15 cellular contexts compared by ENCODE assay signal in genomic region chr2:45380131-45380836, GRCh38.
DNase-seq lines count a peak whose midpoint lies in the region; ATAC-seq and TF ChIP-seq lines count a peak whose summit lies in the region.
"Had no signal": no experiment of that assay in that cellular context is flagged by ENCODE, and none has a peak within 500 bp of the region (broad histone marks: within the 10 kb centered on the region; RNA-seq: fewer than 3 reads in every experiment).

No MANE protein-coding gene starts in this region.

- no peak overlapping the region for H3K27ac ChIP-seq in colonic mucosa
- H3K27ac ChIP-seq in mesenchymal stem cell (ENCODE audit: low read length, poor library complexity, severe bottlenecking), result peak overlapping the region; percentile 59
- no peak overlapping the region for H3K27ac ChIP-seq in caudate nucleus (ENCODE audit: low read depth, low read length)
- H3K27ac ChIP-seq: BLaER1, SJCRH30 had no signal

- H3K18ac ChIP-seq in mesenchymal stem cell (ENCODE audit: low read depth in 1 of 2, low read length in 2 of 2), result no peak overlapping the region

- H3K79me1 ChIP-seq in mesenchymal stem cell (replicated peaks; ENCODE audit: low read length, poor library complexity, severe bottlenecking), result no peaks in the 10 kb centered on the region

- no peak overlapping the region for H3K23ac ChIP-seq in mesenchymal stem cell (ENCODE audit: low read length in 2 of 2)

- no peak overlapping the region for H4K8ac ChIP-seq in mesenchymal stem cell (ENCODE audit: low read length)

- no peaks in the 10 kb centered on the region for H3K36me3 ChIP-seq in colonic mucosa
- H3K36me3 ChIP-seq in mesenchymal stem cell (ENCODE audit: control insufficient read depth in 1 of 2, insufficient read depth in 2 of 2, low read depth in 1 of 2, low read length in 2 of 2), result no peaks in the 10 kb centered on the region
- H3K36me3 ChIP-seq: BLaER1, SJCRH30 had no signal

- H3K9me3 ChIP-seq in colonic mucosa, result no peaks in the 10 kb centered on the region
- H3K9me3 ChIP-seq in mesenchymal stem cell (ENCODE audit: control insufficient read depth, low read length), result no peaks in the 10 kb centered on the region
- H3K9me3 ChIP-seq: SJCRH30 had no signal

- H2AK5ac ChIP-seq in mesenchymal stem cell (ENCODE audit: low read length, severe bottlenecking), result peak overlapping the region; percentile 23

- peaks cover 3% of the 10 kb centered on the region for H3K4me1 ChIP-seq in colonic mucosa
- peaks cover 3% of the 10 kb centered on the region for H3K4me1 ChIP-seq in mesenchymal stem cell (ENCODE audit: control insufficient read depth, insufficient read depth, low read depth, low read length)
- H3K4me1 ChIP-seq: BLaER1 had no signal

- no peak for ATAC-seq in HG03175 (IDR thresholded peaks at IDR 0.05; ENCODE audit: unreplicated experiment)
- ATAC-seq: natural killer cell had no signal

- H3K4me2 ChIP-seq in mesenchymal stem cell (ENCODE audit: low read length, poor library complexity, severe bottlenecking), result no peak overlapping the region
- H3K4me2 ChIP-seq: BLaER1 had no signal

- no peak overlapping the region for H2BK5ac ChIP-seq in mesenchymal stem cell (ENCODE audit: low read depth, low read length, poor library complexity, severe bottlenecking)

- in situ Hi-C loops in GM13976 (cut with MboI; ENCODE audit: low sequenced_read_pairs, unreplicated experiment), result no loop called here

- H2BK15ac ChIP-seq in mesenchymal stem cell (ENCODE audit: low read depth, poor library complexity, severe bottlenecking), result no peak overlapping the region

- H4K91ac ChIP-seq in mesenchymal stem cell (ENCODE audit: low read length), result no peak overlapping the region

- no peak overlapping the region for H2BK120ac ChIP-seq in mesenchymal stem cell (ENCODE audit: low read depth, low read length)

- H3K4ac ChIP-seq in mesenchymal stem cell (ENCODE audit: low read depth in 1 of 2, low read length in 2 of 2), result no peak overlapping the region

- H2BK12ac ChIP-seq in mesenchymal stem cell (ENCODE audit: low read length in 2 of 2), result no peak overlapping the region

- intact Hi-C loops in colonic mucosa (cut with DNase I), result no loop called here

- DNase-seq in DMS53 (lab: John Stamatoyannopoulos, UW) (peak; percentile 56), M059J (ENCODE audit: low read depth) (peak; percentile 69), colonic mucosa (peak; percentile 20), mesenchymal stem cell (no peak), caudate nucleus (lab: John Stamatoyannopoulos, UW) (no peak), GM13976 (ENCODE audit: low spot score) (no peak), H4 (ENCODE audit: low spot score) (no peak)
- DNase-seq: activated naive CD8-positive, alpha-beta T cell treated with anti-CD3 and anti-CD28 coated beads, Interleukin-2, amount 10 ng/mL, durations not matched to agents 7 days and 5 days; glutamatergic neuron; natural killer cell; NCI-H1092; right cardiac atrium; SJCRH30 had no signal

- TF ChIP-seq CTCF in colonic mucosa (IDR thresholded peaks at IDR 0.05), result no peak
- TF ChIP-seq CTCF in GM13976 (IDR thresholded peaks at IDR 0.05; ENCODE audit: borderline replicate concordance, control extremely low read depth, extremely low read depth, insufficient read depth, missing control alignments), result no peak

- WGBS in mesenchymal stem cell, result 97% methylated on average over 3 of the region's 3 CpGs

- H3K9ac ChIP-seq in colonic mucosa (ENCODE audit: low read depth in 2 of 2, low read length in 2 of 2) (no peak overlapping the region), mesenchymal stem cell (ENCODE audit: low read length) (no peak overlapping the region)
- H3K9ac ChIP-seq: BLaER1 had no signal

- H3K14ac ChIP-seq in mesenchymal stem cell (ENCODE audit: low read length in 2 of 2), result no peak overlapping the region

- H3K4me3 ChIP-seq in colonic mucosa (no peak overlapping the region), mesenchymal stem cell (ENCODE audit: insufficient read depth in 1 of 2, low read depth in 1 of 2, low read length in 2 of 2) (no peak overlapping the region)
- H3K4me3 ChIP-seq: BLaER1, SJCRH30 had no signal

- no peak overlapping the region for H2AFZ ChIP-seq in mesenchymal stem cell (ENCODE audit: low read depth, low read length)

- H3K27me3 ChIP-seq in colonic mucosa, result no peaks in the 10 kb centered on the region
- H3K27me3 ChIP-seq in mesenchymal stem cell (ENCODE audit: control insufficient read depth in 1 of 2, insufficient read depth in 1 of 2, low read length in 2 of 2), result no peaks in the 10 kb centered on the region
- H3K27me3 ChIP-seq: BLaER1, SJCRH30 had no signal

Comparison
In these comparisons a context has a peak if more than half of its experiments do, and no peak if none do; other contexts are left out.
1. DNase-seq: peak in DMS53 (single experiment), M059J (single experiment) and colonic mucosa (single experiment); none in mesenchymal stem cell (single experiment), caudate nucleus (0 of 61), GM13976 (single experiment) and H4 (single experiment).